Comparison of ENCODE assay signal across 13 cellular contexts in genomic region chr1:234768171-234768568, GRCh38.
DNase-seq lines count a peak whose midpoint lies in the region; ATAC-seq and TF ChIP-seq lines count a peak whose summit lies in the region.
"Had no signal": no experiment of that assay in that cellular context is flagged by ENCODE, and none has a peak within 500 bp of the region (broad histone marks: within the 10 kb centered on the region; RNA-seq: fewer than 3 reads in every experiment).

No MANE protein-coding gene starts in this region.

- peaks cover 2% of the 10 kb centered on the region for H3K36me3 Mint-ChIP-seq in activated CD4-positive, alpha-beta memory T cell treated with anti-CD3 and anti-CD28 coated beads for 36 hours
- peaks cover 2% of the 10 kb centered on the region for H3K36me3 Mint-ChIP-seq in activated CD4-positive, alpha-beta memory T cell treated with anti-CD3 and anti-CD28 coated beads, Interleukin-2, amount 10 ng/mL, durations not matched to agents 7 days and 5 days (ENCODE audit: low read depth)
- H3K36me3 Mint-ChIP-seq in activated naive CD4-positive, alpha-beta T cell treated with anti-CD3 and anti-CD28 coated beads for 36 hours (ENCODE audit: low read depth), result no peaks in the 10 kb centered on the region
- H3K36me3 Mint-ChIP-seq in stimulated activated memory B cell treated with anti-CD40 and anti-IgM and Interleukin-4, amounts not matched to agents 10 μg/mL and 1 μg/mL and 100 μg/mL, for 72 hours, result peaks cover 6% of the 10 kb centered on the region

- H3K9me3 ChIP-seq in tibial artery, result no peaks in the 10 kb centered on the region
- H3K9me3 ChIP-seq: neutrophil had no signal

- peak overlapping the region; percentile 64 for H3K4me3 Mint-ChIP-seq in activated CD4-positive, alpha-beta memory T cell treated with anti-CD3 and anti-CD28 coated beads for 36 hours
- no peak overlapping the region for H3K4me3 Mint-ChIP-seq in activated CD4-positive, alpha-beta memory T cell treated with anti-CD3 and anti-CD28 coated beads, Interleukin-2, amount 10 ng/mL, durations not matched to agents 7 days and 5 days
- peak overlapping the region; percentile 61 for H3K4me3 Mint-ChIP-seq in activated naive CD4-positive, alpha-beta T cell treated with anti-CD3 and anti-CD28 coated beads for 36 hours
- peak overlapping the region; percentile 35 for H3K4me3 Mint-ChIP-seq in stimulated activated memory B cell treated with anti-CD40 and anti-IgM and Interleukin-4, amounts not matched to agents 10 μg/mL and 1 μg/mL and 100 μg/mL, for 72 hours
- H3K4me3 Mint-ChIP-seq: GM23338 had no signal

- H3K4me1 ChIP-seq in tibial artery, result peaks cover 0 to 23% (median 7%) of the 10 kb centered on the region in 4 donors

- H3K4me3 ChIP-seq in NB4 (ENCODE audit: low read depth, low read length), result peak overlapping the region; percentile 13
- no peak overlapping the region for H3K4me3 ChIP-seq in tibial artery
- H3K4me3 ChIP-seq: GM23338 had no signal

- TF ChIP-seq POLR2A in NB4 (IDR thresholded peaks at IDR 0.05; ENCODE audit: extremely low read depth, insufficient read length), result no peak

- H3K9me3 Mint-ChIP-seq in activated CD4-positive, alpha-beta memory T cell treated with anti-CD3 and anti-CD28 coated beads for 36 hours, result peaks cover 2% of the 10 kb centered on the region
- no peaks in the 10 kb centered on the region for H3K9me3 Mint-ChIP-seq in activated CD4-positive, alpha-beta memory T cell treated with anti-CD3 and anti-CD28 coated beads, Interleukin-2, amount 10 ng/mL, durations not matched to agents 7 days and 5 days
- H3K9me3 Mint-ChIP-seq in activated naive CD4-positive, alpha-beta T cell treated with anti-CD3 and anti-CD28 coated beads for 36 hours, result no peaks in the 10 kb centered on the region
- peaks cover 3% of the 10 kb centered on the region for H3K9me3 Mint-ChIP-seq in stimulated activated memory B cell treated with anti-CD40 and anti-IgM and Interleukin-4, amounts not matched to agents 10 μg/mL and 1 μg/mL and 100 μg/mL, for 72 hours

- ATAC-seq in stimulated activated memory B cell treated with anti-CD40 and anti-IgM and Interleukin-4, amounts not matched to agents 10 μg/mL and 1 μg/mL and 100 μg/mL, for 72 hours, result peak; percentile 50
- ATAC-seq in HG03280 (IDR thresholded peaks at IDR 0.05; ENCODE audit: unreplicated experiment) (no peak), HG03135 (IDR thresholded peaks at IDR 0.05; ENCODE audit: unreplicated experiment) (no peak)
- ATAC-seq: GM23338 had no signal

- no peaks in the 10 kb centered on the region for H3K27me3 ChIP-seq in tibial artery
- H3K27me3 ChIP-seq: neutrophil had no signal

- peak overlapping the region; percentile 92 for H3K27ac Mint-ChIP-seq in activated CD4-positive, alpha-beta memory T cell treated with anti-CD3 and anti-CD28 coated beads for 36 hours
- no peak overlapping the region for H3K27ac Mint-ChIP-seq in activated CD4-positive, alpha-beta memory T cell treated with anti-CD3 and anti-CD28 coated beads, Interleukin-2, amount 10 ng/mL, durations not matched to agents 7 days and 5 days
- H3K27ac Mint-ChIP-seq in activated naive CD4-positive, alpha-beta T cell treated with anti-CD3 and anti-CD28 coated beads for 36 hours, result peak overlapping the region; percentile 87
- H3K27ac Mint-ChIP-seq in stimulated activated memory B cell treated with anti-CD40 and anti-IgM and Interleukin-4, amounts not matched to agents 10 μg/mL and 1 μg/mL and 100 μg/mL, for 72 hours, result peak overlapping the region; percentile 99
- H3K27ac Mint-ChIP-seq: GM23338 had no signal

- H3K27ac ChIP-seq in tibial artery, result no peak overlapping the region
- H3K27ac ChIP-seq: neutrophil had no signal

- no peak for TF ChIP-seq CTCF in NB4 (IDR thresholded peaks at IDR 0.05; ENCODE audit: low read depth, low read length)
- TF ChIP-seq CTCF in tibial artery (IDR thresholded peaks at IDR 0.05), result no peak

- DNase-seq in activated CD4-positive, alpha-beta memory T cell treated with anti-CD3 and anti-CD28 coated beads for 36 hours, result peak; percentile 66
- no peak for DNase-seq in activated CD4-positive, alpha-beta memory T cell treated with anti-CD3 and anti-CD28 coated beads, Interleukin-2, amount 10 ng/mL, durations not matched to agents 7 days and 5 days
- DNase-seq in NB4 (ENCODE audit: low read depth) (peak; percentile 52), tibial artery (no peak)
- peak; percentile 74 for DNase-seq in activated naive CD4-positive, alpha-beta T cell treated with anti-CD3 and anti-CD28 coated beads for 36 hours
- DNase-seq: EL, KBM-7, kidney had no signal

- POLR2A ChIA-PET in activated CD4-positive, alpha-beta memory T cell treated with anti-CD3 and anti-CD28 coated beads for 36 hours (lab: Charles Lee), result interaction anchor here (0.7 to 2.4 kb wide), 4 partner anchors 40 to 243 kb away, joined by 3 to 11 read pairs (median 3); no protein-coding TSS in a partner anchor
- POLR2A ChIA-PET in activated CD4-positive, alpha-beta memory T cell treated with anti-CD3 and anti-CD28 coated beads, Interleukin-2, amount 10 ng/mL, durations not matched to agents 7 days and 5 days (lab: Charles Lee), result interaction anchor here (1.0 to 1.5 kb wide), 4 partner anchors 74 to 212 kb away, joined by 3 to 6 read pairs (median 4); no protein-coding TSS in a partner anchor

- no peaks in the 10 kb centered on the region for H3K36me3 ChIP-seq in tibial artery
- H3K36me3 ChIP-seq: neutrophil had no signal

- H3K27me3 Mint-ChIP-seq in activated CD4-positive, alpha-beta memory T cell treated with anti-CD3 and anti-CD28 coated beads for 36 hours, result no peaks in the 10 kb centered on the region
- no peaks in the 10 kb centered on the region for H3K27me3 Mint-ChIP-seq in activated CD4-positive, alpha-beta memory T cell treated with anti-CD3 and anti-CD28 coated beads, Interleukin-2, amount 10 ng/mL, durations not matched to agents 7 days and 5 days
- no peaks in the 10 kb centered on the region for H3K27me3 Mint-ChIP-seq in activated naive CD4-positive, alpha-beta T cell treated with anti-CD3 and anti-CD28 coated beads for 36 hours (ENCODE audit: low read depth)
- no peaks in the 10 kb centered on the region for H3K27me3 Mint-ChIP-seq in stimulated activated memory B cell treated with anti-CD40 and anti-IgM and Interleukin-4, amounts not matched to agents 10 μg/mL and 1 μg/mL and 100 μg/mL, for 72 hours

- peaks cover 70% of the 10 kb centered on the region for H3K4me1 Mint-ChIP-seq in activated CD4-positive, alpha-beta memory T cell treated with anti-CD3 and anti-CD28 coated beads for 36 hours (ENCODE audit: low read depth)
- peaks cover 49% of the 10 kb centered on the region for H3K4me1 Mint-ChIP-seq in activated CD4-positive, alpha-beta memory T cell treated with anti-CD3 and anti-CD28 coated beads, Interleukin-2, amount 10 ng/mL, durations not matched to agents 7 days and 5 days
- H3K4me1 Mint-ChIP-seq in activated naive CD4-positive, alpha-beta T cell treated with anti-CD3 and anti-CD28 coated beads for 36 hours (ENCODE audit: low read depth), result peaks cover 60% of the 10 kb centered on the region
- H3K4me1 Mint-ChIP-seq in stimulated activated memory B cell treated with anti-CD40 and anti-IgM and Interleukin-4, amounts not matched to agents 10 μg/mL and 1 μg/mL and 100 μg/mL, for 72 hours, result peaks cover 72% of the 10 kb centered on the region

- intact Hi-C loops in activated CD4-positive, alpha-beta memory T cell treated with anti-CD3 and anti-CD28 coated beads for 36 hours (cut with micrococcal nuclease), result loop anchor here (1.0 to 5.0 kb wide), 3 partner anchors 37 to 267 kb away; no protein-coding TSS in a partner anchor
- intact Hi-C loops in activated naive CD4-positive, alpha-beta T cell treated with anti-CD3 and anti-CD28 coated beads for 36 hours (cut with micrococcal nuclease), result loop anchor here (1.0 to 2.0 kb wide), 7 partner anchors 37 to 267 kb away; no protein-coding TSS in a partner anchor
- intact Hi-C loops in tibial artery (cut with DNase I; ENCODE audit: low total_unique reads), result no loop called here

- CTCF ChIA-PET in activated CD4-positive, alpha-beta memory T cell treated with anti-CD3 and anti-CD28 coated beads for 36 hours (lab: Charles Lee), result no interaction called here
- CTCF ChIA-PET in activated CD4-positive, alpha-beta memory T cell treated with anti-CD3 and anti-CD28 coated beads, Interleukin-2, amount 10 ng/mL, durations not matched to agents 7 days and 5 days (lab: Charles Lee), result interaction anchor here (1.5 kb wide), 1 partner anchor 40 kb away, joined by 4 read pairs; no protein-coding TSS in a partner anchor
- CTCF ChIA-PET in activated naive CD4-positive, alpha-beta T cell treated with anti-CD3 and anti-CD28 coated beads for 36 hours (lab: Charles Lee), result interaction anchor here (0.5 to 2.0 kb wide), 4 partner anchors 13 to 276 kb away, joined by 3 to 8 read pairs (median 4); no protein-coding TSS in a partner anchor

Comparison
In these comparisons a context has a peak if more than half of its experiments do, and no peak if none do; other contexts are left out.
1. DNase-seq: peak in activated CD4-positive, alpha-beta memory T cell treated with anti-CD3 and anti-CD28 coated beads for 36 hours (single experiment), NB4 (single experiment) and activated naive CD4-positive, alpha-beta T cell treated with anti-CD3 and anti-CD28 coated beads for 36 hours (single experiment); none in activated CD4-positive, alpha-beta memory T cell treated with anti-CD3 and anti-CD28 coated beads, Interleukin-2, amount 10 ng/mL, durations not matched to agents 7 days and 5 days (single experiment) and tibial artery (0 of 2).